In genomic region chr1:145858937-145859490, GRCh38 we compare ENCODE assay signal across 8 cellular contexts. TPM values are rescaled to one million over a fixed set of nuclear protein-coding genes. Genes with fewer than 3 reads are reported as not detected.
DNase-seq lines count a peak whose midpoint lies in the region; ATAC-seq, FAIRE-seq and TF ChIP-seq lines count a peak whose summit lies in the region.

PIAS3 (minus strand) TSS chr1:145859081; CDS start chr1:145858990, 91 bp downstream.

- H3K27me3 Mint-ChIP-seq in central memory CD8-positive, alpha-beta T cell, result no peaks in the 10 kb centered on the region

- ATAC-seq in GM19023 (IDR thresholded peaks at IDR 0.05; ENCODE audit: unreplicated experiment) (peak; percentile 88), HG03196 (IDR thresholded peaks at IDR 0.05; ENCODE audit: unreplicated experiment) (peak; percentile 83)
- peak; percentile 92 to 95 for ATAC-seq in activated CD4-positive, CD25-positive, alpha-beta regulatory T cell treated with anti-CD3 and anti-CD28 coated beads, Interleukin-2, amount 50 U/mL, for 24 hours
- peak; percentile 90 for ATAC-seq in central memory CD8-positive, alpha-beta T cell (replicated peaks; ENCODE audit: extremely low read depth, poor library complexity, severe bottlenecking)

- H3K27ac ChIP-seq in keratinocyte (ENCODE audit: control insufficient read depth, insufficient read depth, low read length), result peak within 1 kb of the TSS; percentile 84

- H3K4me3 ChIP-seq in AG09309 (ENCODE audit: control insufficient read depth, low read depth, low read length) (peak within 1 kb of the TSS; percentile 61), keratinocyte (ENCODE audit: control insufficient read depth in 2 of 3, extremely low read depth in 1 of 3, insufficient read depth in 2 of 3, low read depth in 1 of 3, low read length in 3 of 3) (peak within 1 kb of the TSS; percentile 83 to 98 (median 97))

- no peak for TF ChIP-seq CTCF in AG09309 (IDR thresholded peaks at IDR 0.05; ENCODE audit: control insufficient read depth, insufficient read depth, low read depth, low read length, missing control alignments)
- no peak for TF ChIP-seq CTCF in keratinocyte (optimal IDR thresholded peaks at IDR 0.05 in 1 of 3, IDR thresholded peaks at IDR 0.05 in 1 of 3, conservative IDR thresholded peaks at IDR 0.05 in 1 of 3; ENCODE audit: extremely low read depth in 1 of 3, insufficient read depth in 2 of 3, low read length in 3 of 3)

- H3K36me3 ChIP-seq in keratinocyte (ENCODE audit: control insufficient read depth in 2 of 2, extremely low read depth in 1 of 2, insufficient read depth in 2 of 2, low read length in 2 of 2), result peaks cover 24 to 26% of the 10 kb centered on the region in 2 experiments

- H3K9ac ChIP-seq in keratinocyte (ENCODE audit: control insufficient read depth, extremely low read depth, insufficient read depth, low read length), result peak within 1 kb of the TSS; percentile 87

- peak; percentile 73 for DNase-seq in AG09309 (ENCODE audit: low read depth)
- DNase-seq in NCI-H345 (lab: John Stamatoyannopoulos, UW), result peak; percentile 99
- peak; percentile 60 to 61 for DNase-seq in central memory CD8-positive, alpha-beta T cell (ENCODE audit: low spot score in 2 of 2)
- peak; percentile 64 for DNase-seq in keratinocyte (ENCODE audit: low read depth, low spot score)
- peak; percentile 80 to 85 (median 84) for DNase-seq in stimulated activated CD4-positive, alpha-beta T cell treated with anti-CD3 and anti-CD28 coated beads, Interleukin-12 subunit alpha, Interleukin-12 subunit beta, amount 100 ng/mL, for 48 hours (ENCODE audit: low read depth in 2 of 3, low spot score in 1 of 3)

- H3K9me1 ChIP-seq in keratinocyte (ENCODE audit: control insufficient read depth, extremely low read depth, insufficient read depth, low read length), result peaks cover 5% of the 10 kb centered on the region

- H3K4me3 Mint-ChIP-seq in central memory CD8-positive, alpha-beta T cell, result peak within 1 kb of the TSS; percentile 98

- peaks cover 2% of the 10 kb centered on the region for H3K27me3 ChIP-seq in keratinocyte (ENCODE audit: control insufficient read depth, extremely low read depth, insufficient read depth, low read length)

- dilution Hi-C loops in keratinocyte (cut with MboI; ENCODE audit: extremely low pct_ligation_motif_present, low sequenced_read_pairs), result no loop called here

- peak within 1 kb of the TSS; percentile 84 for H3K4me2 ChIP-seq in keratinocyte (ENCODE audit: control insufficient read depth, extremely low read depth, insufficient read depth, low read depth, low read length)

- H2AFZ ChIP-seq in keratinocyte (ENCODE audit: control insufficient read depth, low read length), result peak within 1 kb of the TSS; percentile 99

- peak within 1 kb of the TSS; percentile 68 for H3K27ac Mint-ChIP-seq in central memory CD8-positive, alpha-beta T cell (ENCODE audit: low read depth)

- H3K4me1 ChIP-seq in keratinocyte (ENCODE audit: control insufficient read depth, extremely low read depth, insufficient read depth, low read length), result peaks cover 12% of the 10 kb centered on the region

- H3K4me1 Mint-ChIP-seq in central memory CD8-positive, alpha-beta T cell, result peaks cover 22% of the 10 kb centered on the region

- peaks cover 11% of the 10 kb centered on the region for H3K36me3 Mint-ChIP-seq in central memory CD8-positive, alpha-beta T cell (ENCODE audit: insufficient read depth)

- no peaks in the 10 kb centered on the region for H3K9me3 ChIP-seq in keratinocyte (ENCODE audit: control insufficient read depth, low read depth, low read length)

- no peaks in the 10 kb centered on the region for H3K9me3 Mint-ChIP-seq in central memory CD8-positive, alpha-beta T cell

- FAIRE-seq in keratinocyte (lab: Jason Lieb, UNC), result no peak

- peaks cover 19% of the 10 kb centered on the region for H3K79me2 ChIP-seq in keratinocyte (ENCODE audit: control insufficient read depth, insufficient read depth, low read length)

- no peaks in the 10 kb centered on the region for H4K20me1 ChIP-seq in keratinocyte (ENCODE audit: control insufficient read depth, extremely low read depth, insufficient read depth, low read length)

RNA-seq across cellular contexts. Expression of gene PIAS3, which starts in this region (rescaled TPM):
- 26.9 to 29.7 TPM (median 27.6 TPM) in 3 replicates for polyA plus RNA-seq in keratinocyte
- polyA plus RNA-seq in keratinocyte (2011; ENCODE audit: low read depth), result 9.8 TPM
- 29.2 and 31.6 TPM in 2 replicates for polyA plus RNA-seq in keratinocyte (2011; cell fraction: cytosol; rRNA removed)
- 101 and 127 TPM in 2 replicates for polyA plus RNA-seq in keratinocyte (2011; cell fraction: nucleus; rRNA removed)
- polyA plus RNA-seq in keratinocyte (2012; ENCODE audit: low replicate concordance), result 37.8 and 39.6 TPM in 2 replicates
- polyA minus RNA-seq in keratinocyte, result 24.6 to 52.5 TPM (median 28.8 TPM) in 3 replicates
- polyA minus RNA-seq in keratinocyte (2011; cell fraction: cytosol; rRNA and poly(A)+ RNA removed), result 25.5 TPM
- 22.9 and 34.7 TPM in 2 replicates for polyA minus RNA-seq in keratinocyte (2011; cell fraction: nucleus; rRNA and poly(A)+ RNA removed)

Comparison
In these comparisons a context has a peak if more than half of its experiments do, and no peak if none do; other contexts are left out.
1. Peak in every context shown above with its lines: DNase-seq, ATAC-seq, H3K4me3 ChIP-seq and H3K27ac ChIP-seq.